Comparison of ENCODE assay signal across 8 cellular contexts in the genomic region with DNA sequence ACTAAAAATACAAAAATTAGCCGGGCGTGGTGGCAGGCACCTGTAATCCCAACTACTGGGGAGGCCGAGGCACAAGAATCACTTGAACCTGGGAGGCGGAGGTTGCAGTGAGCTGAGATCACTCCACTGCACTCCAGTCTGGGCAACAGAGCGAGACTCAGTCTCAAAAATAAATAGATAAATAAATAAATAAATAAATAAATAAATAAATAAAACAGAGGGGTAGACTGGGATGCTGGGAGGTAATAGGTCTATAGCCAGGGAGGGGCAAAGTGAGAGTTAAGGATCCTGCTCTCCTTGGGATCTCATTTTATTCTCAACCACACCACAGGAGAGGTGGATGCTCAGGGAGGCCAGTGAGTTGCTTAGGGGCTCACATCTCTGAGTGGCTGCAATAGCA. TPM values are rescaled to one million over a fixed set of nuclear protein-coding genes. Genes with fewer than 3 reads are reported as not detected.
"Had no signal": no experiment of that assay in that cellular context is flagged by ENCODE, and none has a peak within 500 bp of the region (broad histone marks: within the 10 kb centered on the region; RNA-seq: fewer than 3 reads in every experiment).

No MANE protein-coding gene starts in this region.

RNA-seq across cellular contexts. Expression of a gene that starts 25.2 kb away (rescaled TPM):
- total RNA-seq: activated T-helper 1 cell treated with anti-CD3 and anti-CD28 coated beads, Interleukin-12 subunit alpha, Interleukin-12 subunit beta, Interleukin-2, Interleukin-4 antibody, amounts not matched to agents 30 ng/mL and 10 ng/mL and 1 ng/mL, durations not matched to agents 14 hours and 24 hours and 36 hours had no signal

RNA-seq across cellular contexts. Expression of a gene that starts 42.8 kb away (rescaled TPM):
- total RNA-seq: activated B cell treated with CpG ODN at 0.5 μM for 24 hours; activated CD4-positive, alpha-beta memory T cell treated with anti-CD3 and anti-CD28 coated beads for 36 hours; activated naive CD4-positive, alpha-beta T cell treated with anti-CD3 and anti-CD28 coated beads for 36 hours; activated naive CD4-positive, alpha-beta T cell treated with anti-CD3 and anti-CD28 coated beads, Interleukin-2, amount 50 U/mL, for 72 hours; activated T-cell treated with anti-CD3 and anti-CD28 coated beads, Interleukin-2, amount 50 U/mL, for 4 hours; activated T-helper 1 cell treated with anti-CD3 and anti-CD28 coated beads, Interleukin-12 subunit alpha, Interleukin-12 subunit beta, Interleukin-2, Interleukin-4 antibody, amounts not matched to agents 30 ng/mL and 10 ng/mL and 1 ng/mL, durations not matched to agents 14 hours and 24 hours and 36 hours; adrenal gland; Right ventricle myocardium superior had no signal
